In the genomic region with DNA sequence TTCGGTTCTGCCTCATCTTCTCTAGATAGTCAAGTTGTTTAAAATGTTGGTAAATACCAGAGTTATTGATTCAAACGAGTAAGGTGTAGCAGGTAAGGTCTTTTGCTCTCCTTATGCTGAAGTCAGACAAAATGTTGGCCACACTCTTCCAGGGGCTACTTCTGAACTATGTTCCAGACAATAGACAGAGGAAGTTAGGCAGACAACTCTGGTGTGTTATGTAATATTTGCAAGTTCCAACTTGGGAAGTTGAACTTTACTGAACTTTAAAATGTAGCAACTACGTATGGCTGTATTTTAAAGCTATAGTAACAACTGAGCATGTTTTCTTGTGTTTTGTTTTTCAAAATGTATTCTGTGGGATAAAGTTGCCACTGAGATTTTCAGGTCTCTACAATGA, we compare ENCODE assay signal across 15 cellular contexts.
"Had no signal": no experiment of that assay in that cellular context is flagged by ENCODE, and none has a peak within 500 bp of the region (broad histone marks: within the 10 kb centered on the region; RNA-seq: fewer than 3 reads in every experiment).

No MANE protein-coding gene starts in this region.

- H3K27me3 ChIP-seq: hepatocyte, neutrophil, right atrium auricular region, tibial artery, vagina had no signal

- H3K27ac Mint-ChIP-seq: activated naive CD8-positive, alpha-beta T cell; naive B cell; stimulated activated memory B cell treated with anti-CD40 and anti-IgM and Interleukin-4, amounts not matched to agents 10 μg/mL and 1 μg/mL and 100 μg/mL, for 72 hours; T-helper 17 cell had no signal

- H3K4me1 Mint-ChIP-seq: naive B cell; stimulated activated memory B cell treated with anti-CD40 and anti-IgM and Interleukin-4, amounts not matched to agents 10 μg/mL and 1 μg/mL and 100 μg/mL, for 72 hours; T-helper 17 cell had no signal

- H2AFZ ChIP-seq: hepatocyte had no signal

- H3K4me3 Mint-ChIP-seq: activated naive CD8-positive, alpha-beta T cell; naive B cell; stimulated activated memory B cell treated with anti-CD40 and anti-IgM and Interleukin-4, amounts not matched to agents 10 μg/mL and 1 μg/mL and 100 μg/mL, for 72 hours; T-helper 17 cell had no signal

- H3K9me3 ChIP-seq: neutrophil, right atrium auricular region, tibial artery, vagina had no signal

- H3K27ac ChIP-seq: hepatocyte, neutrophil, right atrium auricular region, tibial artery, vagina had no signal

- DNase-seq: activated effector memory CD4-positive, alpha-beta T cell treated with anti-CD3 and anti-CD28 coated beads, Interleukin-2, amount 50 U/mL, for 16 hours; activated T-cell treated with anti-CD3 and anti-CD28 coated beads, Interleukin-2, amount 50 U/mL, for 1 hour; anterior cingulate cortex; kidney glomerular epithelial cell; naive B cell; T-helper 17 cell; tibial artery had no signal

- H3K4me1 ChIP-seq: right atrium auricular region, tibial artery, vagina had no signal

- H3K36me3 Mint-ChIP-seq: activated naive CD8-positive, alpha-beta T cell; naive B cell; stimulated activated memory B cell treated with anti-CD40 and anti-IgM and Interleukin-4, amounts not matched to agents 10 μg/mL and 1 μg/mL and 100 μg/mL, for 72 hours had no signal

- H3K4me3 ChIP-seq: hepatocyte, lung, right atrium auricular region, tibial artery, vagina had no signal

- H3K79me2 ChIP-seq: hepatocyte had no signal

- H3K4me2 ChIP-seq: hepatocyte had no signal

- H3K36me3 ChIP-seq: neutrophil, right atrium auricular region, tibial artery, vagina had no signal

- H3K27me3 Mint-ChIP-seq: activated naive CD8-positive, alpha-beta T cell; naive B cell; T-helper 17 cell had no signal

- ATAC-seq: activated CD4-positive, CD25-positive, alpha-beta regulatory T cell treated with anti-CD3 and anti-CD28 coated beads, Interleukin-2, amount 50 U/mL, for 24 hours; stimulated activated memory B cell treated with anti-CD40 and anti-IgM and Interleukin-4, amounts not matched to agents 10 μg/mL and 1 μg/mL and 100 μg/mL, for 72 hours; T-helper 17 cell had no signal
